Comparison of ENCODE assay signal across 24 cellular contexts in the genomic region with DNA sequence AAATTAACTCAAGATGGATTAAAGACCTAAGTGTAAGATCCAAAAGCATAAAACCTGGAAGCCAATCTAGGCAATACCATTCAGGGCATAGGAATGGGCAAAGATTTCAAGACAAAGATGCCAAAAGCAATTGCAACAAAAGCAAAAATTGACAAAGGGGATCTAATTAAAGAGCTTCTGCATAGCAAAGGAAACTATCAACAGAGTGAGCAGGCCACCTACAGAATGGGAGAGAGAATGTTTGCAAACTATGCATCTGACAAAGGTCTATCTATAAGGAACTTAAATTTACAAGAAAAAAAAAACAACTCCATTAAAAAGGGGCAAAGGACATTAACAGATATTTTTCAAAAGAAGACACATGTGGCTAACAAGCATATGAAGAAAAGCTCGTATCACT.
DNase-seq lines count a peak whose midpoint lies in the region; ATAC-seq and TF ChIP-seq lines count a peak whose summit lies in the region.
"Had no signal": no experiment of that assay in that cellular context is flagged by ENCODE, and none has a peak within 500 bp of the region (broad histone marks: within the 10 kb centered on the region; RNA-seq: fewer than 3 reads in every experiment).

No MANE protein-coding gene starts in this region.

- H3K36me3 Mint-ChIP-seq in GM23338 (ENCODE audit: low read depth) (no peaks in the 10 kb centered on the region), H9 (ENCODE audit: insufficient read depth in 1 of 3, low read depth in 3 of 3) (no peaks in the 10 kb centered on the region; a peak in 1 of 7 replicates), WTC11 (no peaks in the 10 kb centered on the region), neural progenitor cell (peaks cover 2% of the 10 kb centered on the region)
- H3K36me3 Mint-ChIP-seq: CD14-positive monocyte had no signal

- no peak overlapping the region for H3K4ac ChIP-seq in H9 (ENCODE audit: low read depth, low read length)

- CTCF ChIA-PET in WTC11 (lab: Charles Lee): interaction anchor here (1.3 kb wide), 1 partner anchor 119 kb away, joined by 4 read pairs; no protein-coding TSS in a partner anchor

- H3K36me3 ChIP-seq in GM23338 (ENCODE audit: insufficient read depth) (no peaks in the 10 kb centered on the region), neural progenitor cell (no peaks in the 10 kb centered on the region)
- H3K36me3 ChIP-seq: BE2C, BLaER1 had no signal

- ATAC-seq in GM23338 (peak; percentile 59), WTC11 (peak; percentile 34; the same call in 1 of the 2 replicates)
- ATAC-seq: GM12878 had no signal

- no peaks in the 10 kb centered on the region; the same call in 1 of the 2 replicates for H3K9me2 ChIP-seq in GM23338 (ENCODE audit: insufficient read depth)

- H3K27ac ChIP-seq in GM23338 (ENCODE audit: low read depth) (no peak overlapping the region), H9 (ENCODE audit: insufficient read length, low read depth, low read length) (no peak overlapping the region), neural progenitor cell (no peak overlapping the region)
- H3K27ac ChIP-seq: BLaER1 had no signal

- H4K5ac ChIP-seq in H9 (ENCODE audit: insufficient read length, low read depth, low read length): no peak overlapping the region

- no peak overlapping the region for H3K23ac ChIP-seq in H9 (ENCODE audit: insufficient read length, low read depth, low read length)

- H2BK20ac ChIP-seq in H9 (ENCODE audit: low read depth, low read length, poor library complexity, severe bottlenecking): no peak overlapping the region

- DNase-seq in GM23338 (ENCODE audit: low spot score) (peak; percentile 10), H9 (no peak), WTC11 (ENCODE audit: low spot score) (no peak), neural progenitor cell (ENCODE audit: low spot score) (no peak)
- DNase-seq in stimulated activated naive CD4-positive, alpha-beta T cell treated with Interleukin-2 at 50 U/mL for 16 hours (lab: John Stamatoyannopoulos, UW): no peak
- no peak for DNase-seq in stimulated activated CD4-positive, alpha-beta T cell treated with anti-CD3 and anti-CD28 coated beads, Interleukin-12 subunit alpha, Interleukin-12 subunit beta, amount 100 ng/mL, for 4 hours
- DNase-seq: 8988T; ACHN; BE2C; C1 segment of cervical spinal cord; CD4-positive, alpha-beta memory T cell; CD4-positive, CD25-positive, alpha-beta regulatory T cell; CD8-positive, alpha-beta memory T cell; COR-L47; DMS 273 treated with DMSO at 0.1 percent for 48 hours; DMS153; DMS53; DMS79; DND-41; EL; GDM1 had no signal

- no peaks in the 10 kb centered on the region for H3K27me3 Mint-ChIP-seq in GM23338 (ENCODE audit: insufficient read depth, low read depth, poor library complexity)
- no peaks in the 10 kb centered on the region for H3K27me3 Mint-ChIP-seq in H9 (ENCODE audit: low read depth)
- H3K27me3 Mint-ChIP-seq in WTC11 (ENCODE audit: low read depth): no peaks in the 10 kb centered on the region
- no peaks in the 10 kb centered on the region for H3K27me3 Mint-ChIP-seq in neural progenitor cell (ENCODE audit: insufficient read depth, low read depth)
- H3K27me3 Mint-ChIP-seq: CD4-positive, alpha-beta memory T cell; CD4-positive, CD25-positive, alpha-beta regulatory T cell; CD8-positive, alpha-beta memory T cell had no signal

- H3T11ph ChIP-seq in H9 (ENCODE audit: low read length): no peak overlapping the region

- H3K23me2 ChIP-seq in H9 (ENCODE audit: insufficient read length, low read depth, low read length, poor library complexity, severe bottlenecking): no peaks in the 10 kb centered on the region

- no peak overlapping the region for H2BK120ac ChIP-seq in H9 (ENCODE audit: low read depth, low read length, poor library complexity, severe bottlenecking)

- H2AFZ ChIP-seq in GM23338 (no peak overlapping the region), H9 (ENCODE audit: low read length) (no peak overlapping the region), neural progenitor cell (replicated peaks) (no peak overlapping the region)

- WGBS in H9 (ENCODE audit: extremely low coverage, insufficient read length, low lambda C conversion rate): no CpG with 5 or more reads among the region's 1 CpG

- H3K9me3 Mint-ChIP-seq in GM23338 (no peaks in the 10 kb centered on the region), H9 (peaks cover 0 to 4% of the 10 kb centered on the region in 2 experiments; a peak in 2 of 5 replicates), WTC11 (no peaks in the 10 kb centered on the region), neural progenitor cell (no peaks in the 10 kb centered on the region)

- no peak overlapping the region; the same call in 1 of the 2 replicates for H3K4me3 ChIP-seq in GM23338
- H3K4me3 ChIP-seq in neural progenitor cell: no peak overlapping the region
- H3K4me3 ChIP-seq: BLaER1, GM12878 had no signal

- no peaks in the 10 kb centered on the region for H3K9me3 ChIP-seq in H9 (ENCODE audit: control insufficient read depth, low read depth, low read length)
- H3K9me3 ChIP-seq in neural progenitor cell (ENCODE audit: low read depth): no peaks in the 10 kb centered on the region
- H3K9me3 ChIP-seq: BE2C, BLaER1 had no signal

- H3K4me1 Mint-ChIP-seq in GM23338: peaks cover 19% of the 10 kb centered on the region
- peaks cover 27 to 28% of the 10 kb centered on the region in 2 experiments for H3K4me1 Mint-ChIP-seq in H9
- H3K4me1 Mint-ChIP-seq in WTC11: peaks cover 26% of the 10 kb centered on the region
- peaks cover 6% of the 10 kb centered on the region for H3K4me1 Mint-ChIP-seq in neural progenitor cell
- H3K4me1 Mint-ChIP-seq: CD14-positive monocyte; CD4-positive, CD25-positive, alpha-beta regulatory T cell; CD8-positive, alpha-beta memory T cell had no signal

- no peaks in the 10 kb centered on the region for H4K20me1 ChIP-seq in GM23338 (replicated peaks; ENCODE audit: insufficient read depth)
- no peaks in the 10 kb centered on the region for H4K20me1 ChIP-seq in H9 (ENCODE audit: control insufficient read depth, insufficient read depth, insufficient read length)
- H4K20me1 ChIP-seq in neural progenitor cell (ENCODE audit: low read depth): no peaks in the 10 kb centered on the region
- H4K20me1 ChIP-seq: BLaER1 had no signal

- H4K91ac ChIP-seq in H9 (ENCODE audit: insufficient read length, low read depth, low read length): no peak overlapping the region

- H3K79me1 ChIP-seq in H9 (ENCODE audit: insufficient read depth, low read depth, low read length, poor library complexity, severe bottlenecking): no peaks in the 10 kb centered on the region

- TF ChIP-seq CTCF in GM23338 (conservative IDR thresholded peaks at IDR 0.05; ENCODE audit: low read depth in 2 of 2) (no peak), H9 (conservative IDR thresholded peaks at IDR 0.05) (no peak), WTC11 (IDR thresholded peaks at IDR 0.05) (no peak), neural progenitor cell (IDR thresholded peaks at IDR 0.05) (no peak)

- H2BK15ac ChIP-seq in H9 (ENCODE audit: low read depth, low read length): no peak overlapping the region

- no peak overlapping the region for H2AK5ac ChIP-seq in H9 (ENCODE audit: insufficient read length, low read length)

- H3K79me2 ChIP-seq in GM23338 (replicated peaks; ENCODE audit: insufficient read depth) (no peaks in the 10 kb centered on the region), H9 (ENCODE audit: insufficient read depth, low read length) (no peaks in the 10 kb centered on the region), neural progenitor cell (ENCODE audit: low read depth) (no peaks in the 10 kb centered on the region)

- H3K9ac ChIP-seq in H9 (ENCODE audit: extremely low read depth, insufficient read length, low read length) (no peak overlapping the region), neural progenitor cell (no peak overlapping the region)
- H3K9ac ChIP-seq: BLaER1 had no signal

- no peak overlapping the region for H4K8ac ChIP-seq in H9 (replicated peaks; ENCODE audit: insufficient read length, low read depth, low read length)

- no peak overlapping the region for H3K18ac ChIP-seq in H9 (ENCODE audit: insufficient read length, low read depth, low read length)

- H3F3A ChIP-seq in GM23338 (replicated peaks; ENCODE audit: low read depth) (no peaks in the 10 kb centered on the region), neural progenitor cell (ENCODE audit: low read depth) (no peaks in the 10 kb centered on the region)

- H3K4me3 Mint-ChIP-seq in GM23338 (no peak overlapping the region), H9 (no peak overlapping the region), WTC11 (no peak overlapping the region), neural progenitor cell (no peak overlapping the region)
- H3K4me3 Mint-ChIP-seq: CD14-positive monocyte; CD4-positive, alpha-beta memory T cell; CD4-positive, CD25-positive, alpha-beta regulatory T cell; CD8-positive, alpha-beta memory T cell had no signal

- H3K4me2 ChIP-seq in GM23338: peak overlapping the region; percentile 16
- H3K4me2 ChIP-seq in H9 (ENCODE audit: insufficient read depth, insufficient read length, low read length): peak overlapping the region; percentile 16
- H3K4me2 ChIP-seq in neural progenitor cell: no peak overlapping the region
- H3K4me2 ChIP-seq: BLaER1 had no signal

- H3K27ac Mint-ChIP-seq in GM23338 (no peak overlapping the region), H9 (peak overlapping the region in 1 of 3 experiments; percentile 75; a peak in 2 of 7 replicates), WTC11 (no peak overlapping the region), neural progenitor cell (no peak overlapping the region)
- H3K27ac Mint-ChIP-seq: CD14-positive monocyte; CD4-positive, alpha-beta memory T cell had no signal

- H3K27me3 ChIP-seq in GM23338 (ENCODE audit: insufficient read depth) (no peaks in the 10 kb centered on the region), H9 (ENCODE audit: insufficient read depth, low read length) (no peaks in the 10 kb centered on the region), neural progenitor cell (no peaks in the 10 kb centered on the region)
- H3K27me3 ChIP-seq: BE2C, BLaER1 had no signal

- H3K56ac ChIP-seq in H9 (ENCODE audit: insufficient read length, low read depth, low read length): no peak overlapping the region

- POLR2A ChIA-PET in WTC11 (lab: Charles Lee): no interaction called here

- H2BK12ac ChIP-seq in H9 (ENCODE audit: insufficient read length, low read depth, low read length): no peak overlapping the region

- H3K4me1 ChIP-seq in GM23338 (ENCODE audit: insufficient read depth) (peaks cover 23% of the 10 kb centered on the region), H9 (ENCODE audit: insufficient read depth, low read length) (no peaks in the 10 kb centered on the region), neural progenitor cell (peaks cover 4% of the 10 kb centered on the region)
- H3K4me1 ChIP-seq: BE2C, BLaER1 had no signal

- no peak overlapping the region for H2BK5ac ChIP-seq in H9 (ENCODE audit: insufficient read length, low read length)

- no peak overlapping the region for H3K14ac ChIP-seq in H9 (ENCODE audit: insufficient read depth, low read length)

TF ChIP-seq in GM23338, 12 proteins besides CTCF, POLR2A, EP300 and RAD21 (continues in another document):
- peak; percentile 89 for TF ChIP-seq NANOG (IDR thresholded peaks at IDR 0.05; ENCODE audit: borderline replicate concordance)

TF ChIP-seq in WTC11, 78 proteins besides CTCF, POLR2A, EP300 and RAD21 (continues in another document):
- TF ChIP-seq ZNF423 (CRISPR knock-in tag; IDR thresholded peaks at IDR 0.05): no peak
